ENCODE assay signal across 12 cellular contexts in the genomic region with DNA sequence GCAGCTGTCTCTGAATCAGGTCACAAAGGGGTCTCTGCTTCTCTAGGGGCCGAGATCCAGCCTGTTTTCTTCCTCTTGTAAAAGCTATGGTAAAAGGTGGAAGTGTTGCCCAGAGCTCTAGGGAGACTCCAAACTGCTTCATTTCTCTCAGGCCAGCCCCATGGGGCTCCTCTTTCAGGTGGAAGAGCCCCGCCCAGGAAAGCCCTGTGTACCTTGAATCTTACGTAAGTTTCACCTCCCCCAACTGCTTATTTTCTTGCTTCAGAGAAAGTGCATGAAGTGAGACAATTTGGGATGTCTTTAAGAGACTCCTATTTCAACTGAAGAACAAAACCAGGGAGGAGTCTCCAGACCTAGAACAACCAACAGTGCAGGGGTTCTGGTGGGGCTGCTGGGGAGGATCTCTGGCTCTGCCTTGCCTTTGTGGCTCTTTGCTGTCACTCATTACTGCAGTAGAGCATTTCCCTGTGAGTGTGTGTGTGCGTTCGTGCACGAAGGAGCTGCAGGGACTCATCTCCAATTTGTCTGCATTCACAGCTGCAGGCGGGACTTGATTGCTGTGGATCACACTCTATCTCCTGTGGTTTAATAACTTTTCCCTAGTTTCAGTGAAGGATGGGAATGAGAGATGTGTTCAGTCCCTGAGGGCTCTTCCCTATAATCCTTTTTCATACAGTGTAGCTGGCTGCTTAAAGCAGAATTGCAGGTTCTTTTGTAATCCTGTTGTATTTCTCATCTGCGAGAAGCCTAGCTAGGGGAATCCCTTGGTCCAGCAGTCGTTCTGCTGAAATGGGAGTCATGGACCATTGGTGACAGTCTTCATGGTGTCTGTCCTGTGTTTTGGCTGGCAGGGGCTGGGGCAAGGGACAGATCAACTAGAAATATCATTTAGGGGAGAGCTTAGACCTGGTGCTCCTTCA.
DNase-seq lines count a peak whose midpoint lies in the region; ATAC-seq and TF ChIP-seq lines count a peak whose summit lies in the region.
"Had no signal": no experiment of that assay in that cellular context is flagged by ENCODE, and none has a peak within 500 bp of the region (broad histone marks: within the 10 kb centered on the region; RNA-seq: fewer than 3 reads in every experiment).

No MANE protein-coding gene starts in this region.

- H3K4me1 ChIP-seq in Loucy (ENCODE audit: insufficient read depth, low read length, poor library complexity, severe bottlenecking): peaks cover 9% of the 10 kb centered on the region

- no peaks in the 10 kb centered on the region for H3K27me3 ChIP-seq in Loucy (ENCODE audit: insufficient read depth, low read length, poor library complexity, severe bottlenecking)

- TF ChIP-seq CTCF in Loucy (conservative IDR thresholded peaks at IDR 0.05; ENCODE audit: low read length) (no peak), epithelial cell of esophagus (IDR thresholded peaks at IDR 0.05; ENCODE audit: insufficient read depth, low read depth, low read length, missing control alignments) (no peak)

- no peaks in the 10 kb centered on the region for H4K20me1 ChIP-seq in Loucy (ENCODE audit: insufficient read depth, low read length, poor library complexity, severe bottlenecking)

- H3K79me2 ChIP-seq in Loucy (ENCODE audit: insufficient read depth, low read length): no peaks in the 10 kb centered on the region

- no peaks in the 10 kb centered on the region for H3K9me2 ChIP-seq in Loucy (replicated peaks; ENCODE audit: low read depth, low read length)

- H3K4me3 ChIP-seq in Loucy (ENCODE audit: low read length, poor library complexity, severe bottlenecking): no peak overlapping the region
- no peak overlapping the region for H3K4me3 ChIP-seq in epithelial cell of esophagus (ENCODE audit: low read length)

- no peak overlapping the region for H3K4me2 ChIP-seq in Loucy (ENCODE audit: low read depth, low read length, poor library complexity, severe bottlenecking)
- H3K4me2 ChIP-seq: KMS-11 had no signal

- H3F3A ChIP-seq in Loucy (ENCODE audit: low read depth): no peaks in the 10 kb centered on the region

- ATAC-seq in HG02970 (IDR thresholded peaks at IDR 0.05; ENCODE audit: low FRiP score, unreplicated experiment) (no peak), GM18519 (IDR thresholded peaks at IDR 0.05; ENCODE audit: low FRiP score, unreplicated experiment) (no peak)
- ATAC-seq: activated CD8-positive, alpha-beta memory T cell treated with anti-CD3 and anti-CD28 coated beads, Interleukin-2, amount 10 ng/mL, durations not matched to agents 7 days and 5 days; activated naive CD8-positive, alpha-beta T cell treated with anti-CD3 and anti-CD28 coated beads, Interleukin-2, amount 50 U/mL, for 24 hours had no signal

- no peak overlapping the region for H3K9ac ChIP-seq in Loucy (ENCODE audit: low read depth, low read length, poor library complexity, severe bottlenecking)
- H3K9ac ChIP-seq: KMS-11 had no signal

- H2AFZ ChIP-seq in Loucy (ENCODE audit: low read length): peak overlapping the region; percentile 21; the same call in 1 of the 2 replicates

- H3K36me3 ChIP-seq in Loucy (ENCODE audit: insufficient read depth, low read length): no peaks in the 10 kb centered on the region

- peaks cover 3% of the 10 kb centered on the region; the same call in 1 of the 2 replicates for H3K9me3 ChIP-seq in Loucy (ENCODE audit: insufficient read depth, low read depth, low read length)

- DNase-seq in DMS53 (lab: John Stamatoyannopoulos, UW): peak; percentile 15
- no peak for DNase-seq in DMS53 treated with DMSO at 0.1 percent for 48 hours (lab: John Stamatoyannopoulos, UW; ENCODE audit: unreplicated experiment)
- peak; percentile 62 for DNase-seq in epithelial cell of esophagus (ENCODE audit: low read depth)
- peak; percentile 59 for DNase-seq in putamen (ENCODE audit: low spot score)
- no peak for DNase-seq in activated effector memory CD4-positive, alpha-beta T cell treated with anti-CD3 and anti-CD28 coated beads, Interleukin-2, amount 50 U/mL, for 16 hours
- DNase-seq: activated CD8-positive, alpha-beta memory T cell treated with anti-CD3 and anti-CD28 coated beads, Interleukin-2, amount 10 ng/mL, durations not matched to agents 7 days and 5 days; activated naive CD8-positive, alpha-beta T cell treated with anti-CD3 and anti-CD28 coated beads, Interleukin-2, amount 50 U/mL, for 24 hours; hippocampal formation had no signal

Comparison
In these comparisons a context has a peak if more than half of its experiments do, and no peak if none do; other contexts are left out.
1. DNase-seq: peak in DMS53 (single experiment), epithelial cell of esophagus (single experiment) and putamen (single experiment); none in DMS53 treated with DMSO at 0.1 percent for 48 hours (single experiment) and activated effector memory CD4-positive, alpha-beta T cell treated with anti-CD3 and anti-CD28 coated beads, Interleukin-2, amount 50 U/mL, for 16 hours (single experiment).